In genomic region chr1:63032171-63032570, GRCh38 we compare ENCODE assay signal across 37 cellular contexts.
"Had no signal": no experiment of that assay in that cellular context is flagged by ENCODE, and none has a peak within 500 bp of the region (broad histone marks: within the 10 kb centered on the region; RNA-seq: fewer than 3 reads in every experiment).

No MANE protein-coding gene starts in this region.

- FAIRE-seq: astrocyte, TTC549 had no signal

- DNase-seq: activated B cell treated with CpG ODN at 0.5 μM for 24 hours; activated CD4-positive, alpha-beta memory T cell treated with anti-CD3 and anti-CD28 coated beads for 36 hours; activated CD4-positive, alpha-beta T cell treated with anti-CD3 and anti-CD28 coated beads for 4 hours; activated CD4-positive, alpha-beta T cell treated with anti-CD3 and anti-CD28 coated beads, Interleukin-2, amount 10 ng/mL, durations not matched to agents 24 days and 14 days; activated CD4-positive, alpha-beta T cell treated with anti-CD3 and anti-CD28 coated beads, Interleukin-2, amount 50 U/mL, for 1 hour; activated CD4-positive, alpha-beta T cell treated with anti-CD3 and anti-CD28 coated beads, Interleukin-2, amount 50 U/mL, for 4 hours; activated CD4-positive, CD25-positive, alpha-beta regulatory T cell treated with anti-CD3 and anti-CD28 coated beads, Interleukin-2, amount 50 U/mL, for 72 hours; activated CD8-positive, alpha-beta memory T cell treated with anti-CD3 and anti-CD28 coated beads, Interleukin-2, amount 50 U/mL, for 4 hours; activated CD8-positive, alpha-beta T cell treated with anti-CD3 and anti-CD28 coated beads for 36 hours; activated effector memory CD4-positive, alpha-beta T cell treated with anti-CD3 and anti-CD28 coated beads, Interleukin-2, amount 50 U/mL, for 16 hours; activated gamma-delta T cell treated with Interleukin-2 at 50 U/mL for 16 hours; activated naive CD4-positive, alpha-beta T cell; activated naive CD4-positive, alpha-beta T cell treated with anti-CD3 and anti-CD28 coated beads for 36 hours; activated naive CD4-positive, alpha-beta T cell treated with anti-CD3 and anti-CD28 coated beads, Interleukin-2, amount 50 U/mL, for 16 hours; activated naive CD8-positive, alpha-beta T cell treated with anti-CD3 and anti-CD28 coated beads for 36 hours; activated T-cell treated with anti-CD3 and anti-CD28 coated beads for 4 hours; activated T-cell treated with anti-CD3 and anti-CD28 coated beads, Interleukin-2, amount 50 U/mL, for 1 hour; activated T-cell treated with anti-CD3 and anti-CD28 coated beads, Interleukin-2, amount 50 U/mL, for 4 hours; activated T-cell treated with anti-CD3 and anti-CD28 coated beads, Interleukin-2, amount 50 U/mL, for 72 hours; adrenal gland; amniotic stem cell; aorta; body of pancreas; brain microvascular endothelial cell; central memory CD4-positive, alpha-beta T cell; T-helper 1 cell; T-helper 2 cell; T-helper 9 cell had no signal

- H3K36me3 ChIP-seq: adrenal gland, brain microvascular endothelial cell, breast epithelium had no signal

- ATAC-seq: activated CD8-positive, alpha-beta T cell treated with anti-CD3 and anti-CD28 coated beads for 36 hours; activated naive CD4-positive, alpha-beta T cell treated with anti-CD3 and anti-CD28 coated beads, Interleukin-2, amount 50 U/mL, for 72 hours; activated T-cell treated with anti-CD3 and anti-CD28 coated beads, Interleukin-2, amount 50 U/mL, for 4 hours; activated T-cell treated with anti-CD3 and anti-CD28 coated beads, Interleukin-2, amount 50 U/mL, for 72 hours; activated T-helper 17 cell treated with anti-CD3 and anti-CD28 coated beads, Interleukin-2, amount 50 U/mL, for 72 hours; body of pancreas had no signal

- H3K27ac Mint-ChIP-seq: activated B cell treated with CpG ODN at 0.5 μM for 24 hours; activated CD4-positive, alpha-beta memory T cell treated with anti-CD3 and anti-CD28 coated beads for 36 hours; activated CD4-positive, alpha-beta T cell treated with anti-CD3 and anti-CD28 coated beads, Interleukin-2, amount 10 ng/mL, durations not matched to agents 24 days and 14 days; activated CD8-positive, alpha-beta T cell treated with anti-CD3 and anti-CD28 coated beads for 36 hours; activated naive CD4-positive, alpha-beta T cell treated with anti-CD3 and anti-CD28 coated beads for 36 hours; activated naive CD4-positive, alpha-beta T cell treated with anti-CD3 and anti-CD28 coated beads, Interleukin-2, amount 50 U/mL, for 72 hours; activated naive CD8-positive, alpha-beta T cell treated with anti-CD3 and anti-CD28 coated beads for 36 hours; activated T-cell treated with anti-CD3 and anti-CD28 coated beads, Interleukin-2, amount 50 U/mL, for 72 hours; activated T-helper 1 cell treated with anti-CD3 and anti-CD28 coated beads, Interleukin-12 subunit alpha, Interleukin-12 subunit beta, Interleukin-2, Interleukin-4 antibody, amounts not matched to agents 30 ng/mL and 10 ng/mL and 1 ng/mL, durations not matched to agents 14 hours and 24 hours and 36 hours; activated T-helper 17 cell treated with anti-CD3 and anti-CD28 coated beads, Interleukin-2, amount 50 U/mL, for 72 hours; T-helper 1 cell treated with Interleukin-12 subunit alpha and Interleukin-12 subunit beta and Interleukin-4 antibody, amounts not matched to agents 30 μg/mL and 1 μg/mL, for 36 hours; T-helper 2 cell treated with Interferon-gamma antibody and Interleukin-4, amounts not matched to agents 5 μg/mL and 100 μg/mL, for 36 hours had no signal

- H3K4me1 ChIP-seq: adrenal gland, body of pancreas, breast epithelium had no signal

- H3K27me3 Mint-ChIP-seq: activated CD4-positive, alpha-beta memory T cell treated with anti-CD3 and anti-CD28 coated beads for 36 hours; activated CD4-positive, alpha-beta T cell treated with anti-CD3 and anti-CD28 coated beads, Interleukin-2, amount 10 ng/mL, durations not matched to agents 24 days and 14 days had no signal

- H3K27ac ChIP-seq: adrenal gland, body of pancreas, brain microvascular endothelial cell, breast epithelium, VCaP had no signal

- H3K4me3 Mint-ChIP-seq: activated B cell treated with CpG ODN at 0.5 μM for 24 hours; activated CD4-positive, alpha-beta memory T cell treated with anti-CD3 and anti-CD28 coated beads for 36 hours; activated CD4-positive, alpha-beta T cell treated with anti-CD3 and anti-CD28 coated beads, Interleukin-2, amount 10 ng/mL, durations not matched to agents 24 days and 14 days; activated CD8-positive, alpha-beta T cell treated with anti-CD3 and anti-CD28 coated beads for 36 hours; activated naive CD4-positive, alpha-beta T cell treated with anti-CD3 and anti-CD28 coated beads for 36 hours; activated naive CD8-positive, alpha-beta T cell treated with anti-CD3 and anti-CD28 coated beads for 36 hours; activated T-cell treated with anti-CD3 and anti-CD28 coated beads, Interleukin-2, amount 50 U/mL, for 4 hours; activated T-cell treated with anti-CD3 and anti-CD28 coated beads, Interleukin-2, amount 50 U/mL, for 72 hours; activated T-helper 1 cell treated with anti-CD3 and anti-CD28 coated beads, Interleukin-12 subunit alpha, Interleukin-12 subunit beta, Interleukin-2, Interleukin-4 antibody, amounts not matched to agents 30 ng/mL and 10 ng/mL and 1 ng/mL, durations not matched to agents 14 hours and 24 hours and 36 hours; activated T-helper 17 cell treated with anti-CD3 and anti-CD28 coated beads, Interleukin-2, amount 50 U/mL, for 72 hours; T-helper 1 cell treated with Interleukin-12 subunit alpha and Interleukin-12 subunit beta and Interleukin-4 antibody, amounts not matched to agents 30 μg/mL and 1 μg/mL, for 36 hours; T-helper 2 cell treated with Interferon-gamma antibody and Interleukin-4, amounts not matched to agents 5 μg/mL and 100 μg/mL, for 36 hours had no signal

- H3K27me3 ChIP-seq: adrenal gland, body of pancreas, brain microvascular endothelial cell had no signal

- H3K36me3 Mint-ChIP-seq: activated CD4-positive, alpha-beta memory T cell treated with anti-CD3 and anti-CD28 coated beads for 36 hours; activated naive CD4-positive, alpha-beta T cell treated with anti-CD3 and anti-CD28 coated beads, Interleukin-2, amount 50 U/mL, for 72 hours; activated naive CD8-positive, alpha-beta T cell treated with anti-CD3 and anti-CD28 coated beads for 36 hours had no signal

- H3K4me3 ChIP-seq: adrenal gland, body of pancreas, breast epithelium had no signal

- H3K9me3 Mint-ChIP-seq: activated B cell treated with CpG ODN at 0.5 μM for 24 hours; activated CD4-positive, alpha-beta memory T cell treated with anti-CD3 and anti-CD28 coated beads for 36 hours; activated CD4-positive, alpha-beta T cell treated with anti-CD3 and anti-CD28 coated beads, Interleukin-2, amount 10 ng/mL, durations not matched to agents 24 days and 14 days; activated CD8-positive, alpha-beta T cell treated with anti-CD3 and anti-CD28 coated beads for 36 hours; activated naive CD4-positive, alpha-beta T cell treated with anti-CD3 and anti-CD28 coated beads for 36 hours; activated naive CD4-positive, alpha-beta T cell treated with anti-CD3 and anti-CD28 coated beads, Interleukin-2, amount 50 U/mL, for 72 hours; activated T-cell treated with anti-CD3 and anti-CD28 coated beads, Interleukin-2, amount 50 U/mL, for 4 hours; activated T-cell treated with anti-CD3 and anti-CD28 coated beads, Interleukin-2, amount 50 U/mL, for 72 hours; activated T-helper 1 cell treated with anti-CD3 and anti-CD28 coated beads, Interleukin-12 subunit alpha, Interleukin-12 subunit beta, Interleukin-2, Interleukin-4 antibody, amounts not matched to agents 30 ng/mL and 10 ng/mL and 1 ng/mL, durations not matched to agents 14 hours and 24 hours and 36 hours; activated T-helper 17 cell treated with anti-CD3 and anti-CD28 coated beads, Interleukin-2, amount 50 U/mL, for 72 hours; T-helper 1 cell treated with Interleukin-12 subunit alpha and Interleukin-12 subunit beta and Interleukin-4 antibody, amounts not matched to agents 30 μg/mL and 1 μg/mL, for 36 hours; T-helper 2 cell treated with Interferon-gamma antibody and Interleukin-4, amounts not matched to agents 5 μg/mL and 100 μg/mL, for 36 hours had no signal

- H3K9me3 ChIP-seq: adrenal gland, body of pancreas had no signal

- H3K4me1 Mint-ChIP-seq: activated B cell treated with CpG ODN at 0.5 μM for 24 hours; activated CD4-positive, alpha-beta T cell treated with anti-CD3 and anti-CD28 coated beads, Interleukin-2, amount 10 ng/mL, durations not matched to agents 24 days and 14 days; activated naive CD8-positive, alpha-beta T cell treated with anti-CD3 and anti-CD28 coated beads for 36 hours; activated T-helper 17 cell treated with anti-CD3 and anti-CD28 coated beads, Interleukin-2, amount 50 U/mL, for 72 hours had no signal
